Comparison of ENCODE assay signal across 8 cellular contexts in the genomic region with DNA sequence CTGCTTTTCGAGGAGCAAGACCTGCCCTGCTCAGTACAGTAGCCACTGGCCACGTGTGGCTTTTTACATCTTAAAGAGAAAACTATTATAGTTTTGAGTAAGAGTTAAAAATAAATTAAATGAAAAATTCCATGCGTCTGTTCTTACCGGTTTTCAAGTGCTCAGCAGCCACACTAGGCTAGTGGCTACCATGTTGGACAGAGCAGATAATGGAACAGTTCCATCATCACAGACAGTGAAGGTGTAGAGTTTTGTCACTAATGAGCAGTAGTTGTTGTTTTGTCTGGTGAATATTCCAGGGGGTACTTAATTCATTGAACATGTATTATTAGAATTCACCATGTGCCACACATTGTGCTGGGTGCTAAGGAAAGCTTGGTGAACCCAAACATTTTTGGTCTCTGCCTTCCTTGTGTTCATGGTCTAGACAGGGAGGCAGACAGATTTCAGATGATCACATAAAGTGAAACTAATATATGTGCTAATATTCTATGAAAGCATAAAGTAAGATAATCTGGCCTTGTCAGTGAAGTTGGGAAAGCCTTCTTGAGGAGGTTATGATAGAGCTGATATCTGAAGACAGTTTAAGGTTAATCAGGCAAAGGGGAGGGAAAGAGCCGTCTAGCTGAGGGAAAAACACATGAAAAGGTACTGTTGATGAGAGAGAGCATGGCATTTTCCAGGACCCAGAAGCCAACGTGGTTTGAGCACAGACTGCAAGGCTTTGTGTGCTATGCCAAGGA. TPM values are rescaled to one million over a fixed set of nuclear protein-coding genes. Genes with fewer than 3 reads are reported as not detected.
DNase-seq lines count a peak whose midpoint lies in the region; ATAC-seq and TF ChIP-seq lines count a peak whose summit lies in the region.

No MANE protein-coding gene starts in this region.

- no peak for TF ChIP-seq CTCF in foreskin fibroblast (IDR thresholded peaks at IDR 0.05; ENCODE audit: low read depth, low read length)

- DNase-seq in DMS 273 (lab: John Stamatoyannopoulos, UW; ENCODE audit: unreplicated experiment) = peak; percentile 31
- DNase-seq in DMS 273 treated with DMSO at 0.1 percent for 48 hours (lab: John Stamatoyannopoulos, UW) = no peak
- DNase-seq in SK-N-DZ (ENCODE audit: low spot score) = peak; percentile 2
- no peak for DNase-seq in foreskin fibroblast
- no peak for DNase-seq in NCI-H2171 (lab: John Stamatoyannopoulos, UW)

- peak overlapping the region in 9 of 21 experiments; percentile 65 to 89 (median 87) for H3K27ac ChIP-seq in skin epidermis

- no peak for ATAC-seq in activated CD4-positive, CD25-positive, alpha-beta regulatory T cell treated with anti-CD3 and anti-CD28 coated beads, Interleukin-2, amount 50 U/mL, for 24 hours
- no peak for ATAC-seq in esophagus mucosa

- peak overlapping the region; percentile 86 to 90 for H3K4me3 ChIP-seq in foreskin fibroblast (ENCODE audit: low read depth in 1 of 2, low read length in 2 of 2)
- H3K4me3 ChIP-seq in skin epidermis = peak overlapping the region; percentile 57 to 90 (median 81)

RNA-seq across cellular contexts. Expression of gene ALMS1, which starts 1.4 kb away (rescaled TPM):
- polyA plus RNA-seq in SK-N-DZ (2014; cell fraction: cytosol; rRNA removed) = 13.9 and 18.8 TPM in 2 replicates
- 6.5 and 13.8 TPM in 2 replicates for polyA plus RNA-seq in SK-N-DZ (2014; cell fraction: nucleus; rRNA removed)
- 6.7 TPM for total RNA-seq in esophagus mucosa

Comparison
In these comparisons a context has a peak if more than half of its experiments do, and no peak if none do; other contexts are left out.
1. DNase-seq: peak in DMS 273 (single experiment) and SK-N-DZ (single experiment); none in DMS 273 treated with DMSO at 0.1 percent for 48 hours (single experiment), foreskin fibroblast (0 of 2) and NCI-H2171 (single experiment).